8 cellular contexts compared by ENCODE assay signal in the genomic region with DNA sequence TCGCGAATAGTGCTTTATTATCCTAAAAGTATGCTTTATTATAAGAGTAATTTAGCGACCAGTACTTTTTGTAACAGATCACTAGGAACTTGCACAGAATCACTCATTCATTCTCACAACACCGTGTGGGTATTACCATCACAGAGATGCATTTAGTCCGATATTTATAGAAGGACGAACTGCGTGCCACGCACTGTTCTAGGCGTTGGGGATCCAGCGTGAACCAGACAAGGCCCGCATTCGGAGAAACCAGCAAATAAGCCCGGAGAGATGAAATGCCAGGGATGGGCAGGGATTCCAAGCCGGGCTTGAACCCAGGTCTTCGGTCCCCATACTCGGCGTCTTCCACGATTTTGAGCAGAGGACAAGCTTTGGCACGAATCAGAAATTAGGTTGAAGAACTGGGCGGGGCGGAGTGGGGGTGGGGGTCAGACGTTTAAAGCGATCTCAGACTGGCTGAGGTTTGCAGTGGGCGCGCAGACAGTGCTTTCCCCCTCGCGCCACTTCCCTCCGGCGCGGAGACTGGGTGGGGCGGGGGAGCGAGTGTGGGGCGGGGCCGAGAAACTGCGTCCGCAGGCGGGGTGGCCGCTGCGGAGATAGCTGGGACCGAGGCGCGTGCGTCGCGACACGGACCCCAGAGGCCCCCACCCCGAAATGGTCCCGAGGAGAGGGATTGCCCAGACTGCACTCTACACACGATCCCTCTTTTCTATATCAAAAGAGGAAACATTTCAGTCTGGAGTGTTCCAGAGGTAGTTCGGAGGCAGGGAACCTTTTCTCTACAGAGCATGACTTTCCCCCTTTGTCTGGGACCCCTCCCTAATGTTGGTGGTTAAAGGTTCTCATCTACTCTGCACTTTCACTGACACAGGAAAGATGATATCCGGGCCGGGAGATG. TPM values are rescaled to one million over a fixed set of nuclear protein-coding genes. Genes with fewer than 3 reads are reported as not detected.
DNase-seq lines count a peak whose midpoint lies in the region; ATAC-seq and TF ChIP-seq lines count a peak whose summit lies in the region.

No MANE protein-coding gene starts in this region.

- peaks cover 2% of the 10 kb centered on the region; the same call in 1 of the 2 replicates for H3K36me3 ChIP-seq in GM06990 (ENCODE audit: control insufficient read depth, insufficient read depth, low read length)
- peaks cover 11% of the 10 kb centered on the region for H3K36me3 ChIP-seq in ectodermal cell (ENCODE audit: control insufficient read depth, insufficient read depth, low read length)
- H3K36me3 ChIP-seq in muscle layer of duodenum (ENCODE audit: control insufficient read depth in 1 of 2, insufficient read depth in 2 of 2, low read length in 2 of 2) = no peaks in the 10 kb centered on the region

- intact Hi-C loops in activated CD4-positive, alpha-beta T cell treated with anti-CD3 and anti-CD28 coated beads, Interleukin-2, amount 10 ng/mL, durations not matched to agents 24 days and 14 days (cut with micrococcal nuclease) = loop anchor here (1.0 to 5.0 kb wide), 8 partner anchors 13 to 1202 kb away; a partner anchor contains a TSS

- DNase-seq in GM06990 (ENCODE audit: extremely low read depth, insufficient read length) (peak; percentile 67), NCI-H146 (lab: John Stamatoyannopoulos, UW) (peak; percentile 94), mesenteric fat pad (ENCODE audit: low spot score) (no peak)
- peak; percentile 92 for DNase-seq in activated CD4-positive, alpha-beta T cell treated with anti-CD3 and anti-CD28 coated beads, Interleukin-2, amount 10 ng/mL, durations not matched to agents 24 days and 14 days
- peak; percentile 66 to 82 for DNase-seq in stimulated activated CD8-positive, alpha-beta memory T cell treated with anti-CD3 and anti-CD28 coated beads, Interleukin-7, amount 100 ng/mL, for 4 hours (ENCODE audit: low read depth in 2 of 2)

- peak overlapping the region; percentile 95 for H3K27ac Mint-ChIP-seq in activated CD4-positive, alpha-beta T cell treated with anti-CD3 and anti-CD28 coated beads, Interleukin-2, amount 10 ng/mL, durations not matched to agents 24 days and 14 days

- H3K4me1 Mint-ChIP-seq in activated CD4-positive, alpha-beta T cell treated with anti-CD3 and anti-CD28 coated beads, Interleukin-2, amount 10 ng/mL, durations not matched to agents 24 days and 14 days = peaks cover 60% of the 10 kb centered on the region

- H3K4me1 ChIP-seq in ectodermal cell (ENCODE audit: control insufficient read depth, insufficient read depth, low read length) (peaks cover 9% of the 10 kb centered on the region), muscle layer of duodenum (ENCODE audit: control insufficient read depth in 1 of 2, insufficient read depth in 2 of 2, low read length in 2 of 2) (peaks cover 0 to 30% of the 10 kb centered on the region in 2 donors)

- H3K9me3 ChIP-seq in ectodermal cell (ENCODE audit: control insufficient read depth, low read length) = no peaks in the 10 kb centered on the region
- no peaks in the 10 kb centered on the region for H3K9me3 ChIP-seq in muscle layer of duodenum (ENCODE audit: control insufficient read depth in 1 of 2, low read length in 2 of 2)

- peaks cover 21% of the 10 kb centered on the region for H3K36me3 Mint-ChIP-seq in activated CD4-positive, alpha-beta T cell treated with anti-CD3 and anti-CD28 coated beads, Interleukin-2, amount 10 ng/mL, durations not matched to agents 24 days and 14 days (ENCODE audit: low read depth)

- H3K4me3 ChIP-seq in GM06990 (replicated peaks; ENCODE audit: low read depth, low read length) (peak overlapping the region; percentile 56), ectodermal cell (ENCODE audit: insufficient read depth, low read depth, low read length) (peak overlapping the region; percentile 74), muscle layer of duodenum (ENCODE audit: low read depth in 1 of 2, low read length in 2 of 2) (peak overlapping the region; percentile 63 to 83)

- no peaks in the 10 kb centered on the region; the same call in 1 of the 2 replicates for H3K27me3 ChIP-seq in GM06990 (replicated peaks; ENCODE audit: control insufficient read depth, insufficient read depth, low read length)
- peaks cover 32% of the 10 kb centered on the region for H3K27me3 ChIP-seq in ectodermal cell (ENCODE audit: control insufficient read depth, insufficient read depth, low read length, poor library complexity, severe bottlenecking)
- peaks cover 25% of the 10 kb centered on the region for H3K27me3 ChIP-seq in muscle layer of duodenum (ENCODE audit: low read depth, low read length)

- H3K4me3 Mint-ChIP-seq in activated CD4-positive, alpha-beta T cell treated with anti-CD3 and anti-CD28 coated beads, Interleukin-2, amount 10 ng/mL, durations not matched to agents 24 days and 14 days = peak overlapping the region; percentile 98

- H3K9me3 Mint-ChIP-seq in activated CD4-positive, alpha-beta T cell treated with anti-CD3 and anti-CD28 coated beads, Interleukin-2, amount 10 ng/mL, durations not matched to agents 24 days and 14 days = no peaks in the 10 kb centered on the region

- no peak overlapping the region for H3K27ac ChIP-seq in ectodermal cell (ENCODE audit: insufficient read depth, low read depth, low read length, poor library complexity, severe bottlenecking)
- peak overlapping the region; percentile 64 for H3K27ac ChIP-seq in muscle layer of duodenum (ENCODE audit: low read length)

- H3K27me3 Mint-ChIP-seq in activated CD4-positive, alpha-beta T cell treated with anti-CD3 and anti-CD28 coated beads, Interleukin-2, amount 10 ng/mL, durations not matched to agents 24 days and 14 days = peaks cover 40% of the 10 kb centered on the region

- WGBS in ectodermal cell, 2 experiments = 1% methylated on average over 47 to 50 of the region's 52 CpGs

- no peak for ATAC-seq in HG03342 (IDR thresholded peaks at IDR 0.05; ENCODE audit: unreplicated experiment)

- TF ChIP-seq CTCF in GM06990 (IDR thresholded peaks at IDR 0.05; ENCODE audit: insufficient read depth, low read length, poor library complexity, severe bottlenecking) = no peak

RNA-seq across cellular contexts. Expression of a gene that starts 1.1 kb away (rescaled TPM):
- total RNA-seq in activated CD4-positive, alpha-beta T cell treated with anti-CD3 and anti-CD28 coated beads, Interleukin-2, amount 10 ng/mL, durations not matched to agents 24 days and 14 days = 88.8 and 92.7 TPM in 2 replicates
- 37.7 TPM for polyA plus RNA-seq in ectodermal cell (2013, experiment 1 of 4)
- polyA plus RNA-seq in ectodermal cell (2013, experiment 2 of 4) = 41.4 TPM
- 37.7 TPM for polyA plus RNA-seq in ectodermal cell (2013, experiment 3 of 4)
- polyA plus RNA-seq in ectodermal cell (2013, experiment 4 of 4) = 53.4 TPM
- total RNA-seq in mesenteric fat pad = 13.2 TPM
